In the genomic region with DNA sequence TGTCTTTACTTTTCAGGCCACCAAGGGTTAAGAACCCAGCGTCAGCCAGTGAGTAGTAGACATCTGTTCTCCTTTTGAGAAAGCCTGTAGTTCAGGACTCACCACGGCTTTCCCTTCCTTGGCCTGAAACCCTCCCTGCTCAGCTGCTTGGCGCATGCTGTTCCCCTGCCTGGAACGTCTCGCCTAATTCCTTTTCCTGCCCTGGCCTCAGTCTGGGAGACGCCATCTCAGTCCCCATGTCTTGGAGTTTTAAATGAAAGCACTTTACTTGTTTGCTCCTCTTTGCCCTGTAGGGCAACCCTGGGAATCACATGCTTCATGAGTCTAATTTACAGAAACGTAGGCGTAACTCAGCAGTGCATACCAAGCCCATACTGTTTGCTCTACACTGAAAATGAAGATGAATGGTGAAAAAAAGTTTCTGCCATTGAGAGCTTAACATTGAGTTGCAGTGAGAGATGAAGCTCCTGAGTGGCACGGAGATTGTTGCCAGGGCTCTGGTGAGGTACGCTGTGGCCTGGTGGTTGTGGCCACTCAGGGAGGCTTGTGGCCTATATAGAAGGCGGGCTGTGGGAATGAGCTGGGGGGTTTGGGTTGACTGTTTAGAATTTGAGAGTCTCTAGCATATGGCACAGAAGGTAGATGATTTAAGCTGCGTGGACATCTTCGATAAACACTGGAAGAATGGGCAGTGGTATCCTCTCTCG, we compare ENCODE assay signal across 12 cellular contexts. TPM values are rescaled to one million over a fixed set of nuclear protein-coding genes. Genes with fewer than 3 reads are reported as not detected.
DNase-seq lines count a peak whose midpoint lies in the region; ATAC-seq, FAIRE-seq and TF ChIP-seq lines count a peak whose summit lies in the region.
"Had no signal": no experiment of that assay in that cellular context is flagged by ENCODE, and none has a peak within 500 bp of the region (broad histone marks: within the 10 kb centered on the region; RNA-seq: fewer than 3 reads in every experiment).

No MANE protein-coding gene starts in this region.

- peak in 1 of 2 donors; percentile 19 for TF ChIP-seq EP300 in tibial nerve (IDR thresholded peaks at IDR 0.05)

- no peaks in the 10 kb centered on the region for H3K9me3 Mint-ChIP-seq in activated naive CD4-positive, alpha-beta T cell treated with anti-CD3 and anti-CD28 coated beads, Interleukin-2, amount 50 U/mL, for 24 hours
- no peaks in the 10 kb centered on the region for H3K9me3 Mint-ChIP-seq in activated CD4-positive, alpha-beta memory T cell treated with anti-CD3 and anti-CD28 coated beads for 36 hours

- intact Hi-C loops in activated CD4-positive, alpha-beta memory T cell treated with anti-CD3 and anti-CD28 coated beads for 36 hours (cut with micrococcal nuclease): loop anchor here (2.0 to 5.0 kb wide), 2 partner anchors 17 to 139 kb away; no protein-coding TSS in a partner anchor
- intact Hi-C loops in kidney (cut with DNase I): no loop called here

- H3K4me3 Mint-ChIP-seq in activated naive CD4-positive, alpha-beta T cell treated with anti-CD3 and anti-CD28 coated beads, Interleukin-2, amount 50 U/mL, for 24 hours: peak overlapping the region; percentile 87
- no peak overlapping the region for H3K4me3 Mint-ChIP-seq in activated CD4-positive, alpha-beta memory T cell treated with anti-CD3 and anti-CD28 coated beads for 36 hours

- H3K27me3 ChIP-seq in tibial nerve: no peaks in the 10 kb centered on the region
- H3K27me3 ChIP-seq: BE2C had no signal

- H3K27ac Mint-ChIP-seq in activated naive CD4-positive, alpha-beta T cell treated with anti-CD3 and anti-CD28 coated beads, Interleukin-2, amount 50 U/mL, for 24 hours: peak overlapping the region; percentile 99
- H3K27ac Mint-ChIP-seq in activated CD4-positive, alpha-beta memory T cell treated with anti-CD3 and anti-CD28 coated beads for 36 hours: peak overlapping the region; percentile 93

- CTCF ChIA-PET in activated CD4-positive, alpha-beta memory T cell treated with anti-CD3 and anti-CD28 coated beads for 36 hours (lab: Charles Lee): interaction anchor here (0.9 to 4.0 kb wide), 4 partner anchors 18 to 74 kb away, joined by 3 to 21 read pairs (median 10); a partner anchor contains a TSS

- peak overlapping the region in 1 of 2 donors; percentile 72 for H3K27ac ChIP-seq in kidney (ENCODE audit: low read depth in 2 of 2, low read length in 2 of 2)
- peak overlapping the region in 3 of 4 donors; percentile 74 to 91 (median 87) for H3K27ac ChIP-seq in tibial nerve
- H3K27ac ChIP-seq: VCaP had no signal

- POLR2A ChIA-PET in activated CD4-positive, alpha-beta memory T cell treated with anti-CD3 and anti-CD28 coated beads for 36 hours (lab: Charles Lee): no interaction called here

- no peak for FAIRE-seq in kidney (lab: Jason Lieb, UNC)

- peaks cover 0 to 3% of the 10 kb centered on the region in 2 donors for H3K36me3 ChIP-seq in kidney (ENCODE audit: control insufficient read depth in 1 of 2, insufficient read depth in 2 of 2, low read length in 2 of 2)
- H3K36me3 ChIP-seq in tibial nerve: peaks cover 0 to 4% (median 0%) of the 10 kb centered on the region in 3 donors
- H3K36me3 ChIP-seq: BE2C had no signal

- H3K9ac ChIP-seq in kidney (ENCODE audit: low read length in 2 of 2): no peak overlapping the region

- no peak for DNase-seq in activated naive CD4-positive, alpha-beta T cell (lab: John Stamatoyannopoulos, UW)
- DNase-seq in activated CD4-positive, alpha-beta memory T cell treated with anti-CD3 and anti-CD28 coated beads for 36 hours: peak; percentile 31
- DNase-seq in kidney: peak; percentile 55
- no peak for DNase-seq in tibial nerve (ENCODE audit: low spot score in 2 of 2)
- no peak for DNase-seq in H4 (ENCODE audit: low spot score)
- DNase-seq: BE2C; stimulated activated CD8-positive, alpha-beta memory T cell treated with anti-CD3 and anti-CD28 coated beads, Interleukin-4, amount 100 ng/mL, for 48 hours had no signal

- no peak for TF ChIP-seq POLR2A in tibial nerve (IDR thresholded peaks at IDR 0.05)

- H3K4me3 ChIP-seq in kidney (ENCODE audit: low read length in 2 of 2): no peak overlapping the region
- no peak overlapping the region for H3K4me3 ChIP-seq in tibial nerve
- H3K4me3 ChIP-seq: HAP-1 had no signal

- 55% methylated on average over 14 of the region's 14 CpGs for WGBS in tibial nerve, 2 donors

- H3K36me3 Mint-ChIP-seq in activated naive CD4-positive, alpha-beta T cell treated with anti-CD3 and anti-CD28 coated beads, Interleukin-2, amount 50 U/mL, for 24 hours: peaks cover 2% of the 10 kb centered on the region
- H3K36me3 Mint-ChIP-seq in activated CD4-positive, alpha-beta memory T cell treated with anti-CD3 and anti-CD28 coated beads for 36 hours: no peaks in the 10 kb centered on the region

- H3K27me3 Mint-ChIP-seq in activated naive CD4-positive, alpha-beta T cell treated with anti-CD3 and anti-CD28 coated beads, Interleukin-2, amount 50 U/mL, for 24 hours: no peaks in the 10 kb centered on the region
- H3K27me3 Mint-ChIP-seq in activated CD4-positive, alpha-beta memory T cell treated with anti-CD3 and anti-CD28 coated beads for 36 hours: no peaks in the 10 kb centered on the region

- H3K9me3 ChIP-seq in kidney (ENCODE audit: control insufficient read depth in 1 of 2, low read length in 2 of 2) (no peaks in the 10 kb centered on the region), tibial nerve (no peaks in the 10 kb centered on the region)
- H3K9me3 ChIP-seq: BE2C, HAP-1 had no signal

- TF ChIP-seq CTCF in kidney (IDR thresholded peaks at IDR 0.05; ENCODE audit: borderline replicate concordance, extremely low read depth, insufficient read depth) (no peak), tibial nerve (IDR thresholded peaks at IDR 0.05) (no peak)

- ATAC-seq in GM21717 (IDR thresholded peaks at IDR 0.05; ENCODE audit: unreplicated experiment): no peak
- ATAC-seq in GM21515 (IDR thresholded peaks at IDR 0.05; ENCODE audit: unreplicated experiment): no peak

- H3K4me1 ChIP-seq in kidney (ENCODE audit: control insufficient read depth in 1 of 2, insufficient read depth in 1 of 2, low read depth in 1 of 2, low read length in 2 of 2) (peaks cover 35 to 50% of the 10 kb centered on the region in 2 donors), tibial nerve (peaks cover 0 to 62% (median 52%) of the 10 kb centered on the region in 4 donors)

- H3K4me1 Mint-ChIP-seq in activated naive CD4-positive, alpha-beta T cell treated with anti-CD3 and anti-CD28 coated beads, Interleukin-2, amount 50 U/mL, for 24 hours: peaks cover 74% of the 10 kb centered on the region
- H3K4me1 Mint-ChIP-seq in activated CD4-positive, alpha-beta memory T cell treated with anti-CD3 and anti-CD28 coated beads for 36 hours (ENCODE audit: low read depth): peaks cover 72% of the 10 kb centered on the region

RNA-seq across cellular contexts. Expression of a gene that starts 52.8 kb away (rescaled TPM):
- total RNA-seq in activated CD4-positive, alpha-beta memory T cell treated with anti-CD3 and anti-CD28 coated beads for 36 hours: 100 to 1,000 TPM; 114 TPM
- 91.0 TPM for total RNA-seq in kidney
- polyA plus RNA-seq in kidney (ENCODE audit: insufficient read depth, low read depth, low replicate concordance): 18.0 TPM
- 10 to 100 TPM; 34.1 to 69.6 (median 36.8) TPM for total RNA-seq in tibial nerve
- total RNA-seq in H4 (2014; rRNA removed; shearing (Covaris generic)): 10.9 and 30.5 TPM in 2 replicates

RNA-seq across cellular contexts. Expression of a gene that starts 57.1 kb away (rescaled TPM):
- total RNA-seq in activated CD4-positive, alpha-beta memory T cell treated with anti-CD3 and anti-CD28 coated beads for 36 hours: 1 to 10 TPM; 3.1 to 4.7 TPM
- 3.7 TPM for total RNA-seq in kidney
- polyA plus RNA-seq in kidney (ENCODE audit: insufficient read depth, low read depth, low replicate concordance): 1.4 TPM
- total RNA-seq in tibial nerve: 1 to 10 TPM; 1.8 to 7.2 (median 3.7) TPM
- total RNA-seq in H4 (2014; rRNA removed; shearing (Covaris generic)): 0.54 and 1.3 TPM in 2 replicates

RNA-seq across cellular contexts. Expression of a gene that starts 57.8 kb away (rescaled TPM):
- total RNA-seq in activated CD4-positive, alpha-beta memory T cell treated with anti-CD3 and anti-CD28 coated beads for 36 hours: 100 to 1,000 TPM; 365 to 374 TPM
- total RNA-seq in kidney (328 TPM), tibial nerve (10 to 100 TPM; 27.3 to 93.6 (median 61.6) TPM)
- polyA plus RNA-seq in kidney (ENCODE audit: insufficient read depth, low read depth, low replicate concordance): 627 TPM
- 76.8 and 89.2 TPM in 2 replicates for total RNA-seq in H4 (2014; rRNA removed; shearing (Covaris generic))

Comparison
In these comparisons a context has a peak if more than half of its experiments do, and no peak if none do; other contexts are left out.
1. DNase-seq: peak in activated CD4-positive, alpha-beta memory T cell treated with anti-CD3 and anti-CD28 coated beads for 36 hours (single experiment) and kidney (single experiment); none in activated naive CD4-positive, alpha-beta T cell (0 of 4), tibial nerve (0 of 2) and H4 (single experiment).